ENCODE assay signal across 7 cellular contexts in the genomic region with DNA sequence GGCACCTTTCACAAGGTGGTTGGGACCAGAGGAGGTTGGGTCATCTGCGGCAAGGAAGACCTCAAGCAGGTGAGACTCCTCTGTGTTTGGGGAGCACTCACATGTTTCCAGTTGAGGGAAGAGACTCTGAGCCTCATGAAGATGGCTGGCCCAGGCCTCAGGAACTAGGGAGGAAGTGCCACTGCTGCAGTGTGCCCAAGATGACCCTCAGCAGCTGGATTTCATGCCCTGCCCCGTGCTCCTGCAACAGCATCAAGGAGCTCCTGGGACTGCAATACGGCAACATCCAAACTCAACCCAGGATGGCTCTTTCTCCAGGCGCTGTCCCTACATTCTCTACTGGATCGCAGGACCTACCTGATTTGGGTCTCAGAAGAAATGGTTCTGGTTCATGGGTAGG.
"Had no signal": no experiment of that assay in that cellular context is flagged by ENCODE, and none has a peak within 500 bp of the region (broad histone marks: within the 10 kb centered on the region; RNA-seq: fewer than 3 reads in every experiment).

No MANE protein-coding gene starts in this region.

- H2AFZ ChIP-seq: GM23338 had no signal

- H3K4me3 ChIP-seq: GM23338 had no signal

- DNase-seq: H7, HCEC 1CT, KBM-7 had no signal

- H3K27ac Mint-ChIP-seq: GM23338, IgD-negative memory B cell had no signal

- H3K9me3 Mint-ChIP-seq: IgD-negative memory B cell had no signal

- H3K36me3 Mint-ChIP-seq: IgD-negative memory B cell had no signal

- H3K4me2 ChIP-seq: GM23338 had no signal

- ATAC-seq: GM23338, HepG2 had no signal

- H3K4me3 Mint-ChIP-seq: GM23338, IgD-negative memory B cell had no signal

- H3K27ac ChIP-seq: HL-60 had no signal
